Comparison of ENCODE assay signal across 8 cellular contexts in genomic region chr3:12995389-12996180, GRCh38.
DNase-seq lines count a peak whose midpoint lies in the region; ATAC-seq lines count a peak whose summit lies in the region.

No MANE protein-coding gene starts in this region.

- peak; percentile 20 for DNase-seq in NOMO-1 treated with DMSO at 0.1 percent for 48 hours (lab: John Stamatoyannopoulos, UW; ENCODE audit: unreplicated experiment)
- DNase-seq in NOMO-1 (lab: John Stamatoyannopoulos, UW; ENCODE audit: unreplicated experiment in 2 of 2) = no peak
- no peak for DNase-seq in activated CD4-positive, alpha-beta memory T cell treated with anti-CD3 and anti-CD28 coated beads for 36 hours
- no peak for DNase-seq in stimulated activated naive CD8-positive, alpha-beta T cell treated with anti-CD3 and anti-CD28 coated beads, Interleukin-15, amount 100 ng/mL, for 72 hours
- no peak for DNase-seq in C1 segment of cervical spinal cord (lab: John Stamatoyannopoulos, UW)
- no peak for DNase-seq in T1000 (lab: John Stamatoyannopoulos, UW)

- H3K27ac ChIP-seq in iPS-18a (ENCODE audit: low read length) = no peak overlapping the region

- peaks cover 13% of the 10 kb centered on the region for H3K4me1 ChIP-seq in iPS-18a (ENCODE audit: control insufficient read depth, low read depth, low read length)

- peaks cover 12% of the 10 kb centered on the region for H3K36me3 Mint-ChIP-seq in activated CD4-positive, alpha-beta memory T cell treated with anti-CD3 and anti-CD28 coated beads for 36 hours

- H3K27ac Mint-ChIP-seq in activated CD4-positive, alpha-beta memory T cell treated with anti-CD3 and anti-CD28 coated beads for 36 hours = peak overlapping the region; percentile 62
- peak overlapping the region in 1 of 2 donors; percentile 43 for H3K27ac Mint-ChIP-seq in stimulated activated naive CD8-positive, alpha-beta T cell treated with anti-CD3 and anti-CD28 coated beads, Interleukin-15, amount 100 ng/mL, for 72 hours

- no peaks in the 10 kb centered on the region for H3K27me3 Mint-ChIP-seq in activated CD4-positive, alpha-beta memory T cell treated with anti-CD3 and anti-CD28 coated beads for 36 hours
- H3K27me3 Mint-ChIP-seq in stimulated activated naive CD8-positive, alpha-beta T cell treated with anti-CD3 and anti-CD28 coated beads, Interleukin-15, amount 100 ng/mL, for 72 hours = no peaks in the 10 kb centered on the region

- POLR2A ChIA-PET in activated CD4-positive, alpha-beta memory T cell treated with anti-CD3 and anti-CD28 coated beads for 36 hours (lab: Charles Lee) = interaction anchor here (0.6 to 2.1 kb wide), 7 partner anchors 13 to 75 kb away, joined by 3 to 8 read pairs (median 3); no protein-coding TSS in a partner anchor

- intact Hi-C loops in activated CD4-positive, alpha-beta memory T cell treated with anti-CD3 and anti-CD28 coated beads for 36 hours (cut with micrococcal nuclease) = loop anchor here (1.0 to 5.0 kb wide), 3 partner anchors 16 to 46 kb away; no protein-coding TSS in a partner anchor

- no peak for ATAC-seq in stimulated activated naive CD8-positive, alpha-beta T cell treated with anti-CD3 and anti-CD28 coated beads, Interleukin-15, amount 100 ng/mL, for 72 hours
- ATAC-seq in HG02884 (IDR thresholded peaks at IDR 0.05; ENCODE audit: unreplicated experiment) = no peak

- H3K4me3 ChIP-seq in iPS-18a (ENCODE audit: low read length) = peak overlapping the region; percentile 56

- H3K4me1 Mint-ChIP-seq in activated CD4-positive, alpha-beta memory T cell treated with anti-CD3 and anti-CD28 coated beads for 36 hours (ENCODE audit: low read depth) = peaks cover 53% of the 10 kb centered on the region
- peaks cover 74% of the 10 kb centered on the region for H3K4me1 Mint-ChIP-seq in stimulated activated naive CD8-positive, alpha-beta T cell treated with anti-CD3 and anti-CD28 coated beads, Interleukin-15, amount 100 ng/mL, for 72 hours

- H3K9me3 ChIP-seq in iPS-18a (ENCODE audit: control insufficient read depth, low read depth, low read length) = no peaks in the 10 kb centered on the region

- H3K4me3 Mint-ChIP-seq in activated CD4-positive, alpha-beta memory T cell treated with anti-CD3 and anti-CD28 coated beads for 36 hours = peak overlapping the region; percentile 85
- peak overlapping the region; percentile 84 to 89 for H3K4me3 Mint-ChIP-seq in stimulated activated naive CD8-positive, alpha-beta T cell treated with anti-CD3 and anti-CD28 coated beads, Interleukin-15, amount 100 ng/mL, for 72 hours

- H3K36me3 ChIP-seq in iPS-18a (ENCODE audit: control insufficient read depth, low read depth, low read length) = no peaks in the 10 kb centered on the region

- no peak overlapping the region for H3K9ac ChIP-seq in iPS-18a (ENCODE audit: low read length)

- CTCF ChIA-PET in activated CD4-positive, alpha-beta memory T cell treated with anti-CD3 and anti-CD28 coated beads for 36 hours (lab: Charles Lee) = interaction anchor here (0.6 to 4.3 kb wide), 28 partner anchors 9 to 456 kb away, joined by 3 to 71 read pairs (median 5); partner anchors contain the start of gene RPL32

- H3K9me3 Mint-ChIP-seq in activated CD4-positive, alpha-beta memory T cell treated with anti-CD3 and anti-CD28 coated beads for 36 hours = no peaks in the 10 kb centered on the region
- H3K9me3 Mint-ChIP-seq in stimulated activated naive CD8-positive, alpha-beta T cell treated with anti-CD3 and anti-CD28 coated beads, Interleukin-15, amount 100 ng/mL, for 72 hours = no peaks in the 10 kb centered on the region

- H3K27me3 ChIP-seq in iPS-18a (ENCODE audit: control insufficient read depth, insufficient read depth, low read length) = peaks cover 21% of the 10 kb centered on the region
